In genomic region chr22:40855960-40856512, GRCh38 we compare ENCODE assay signal across 8 cellular contexts. TPM values are rescaled to one million over a fixed set of nuclear protein-coding genes. Genes with fewer than 3 reads are reported as not detected.
DNase-seq lines count a peak whose midpoint lies in the region; ATAC-seq and TF ChIP-seq lines count a peak whose summit lies in the region.

No MANE protein-coding gene starts in this region.

- ATAC-seq in GM18873 (IDR thresholded peaks at IDR 0.05; ENCODE audit: low FRiP score, unreplicated experiment) (peak; percentile 7), HG03135 (IDR thresholded peaks at IDR 0.05; ENCODE audit: unreplicated experiment) (peak; percentile 20)
- ATAC-seq in stimulated activated naive B cell treated with anti-CD40 and anti-IgM and Interleukin-4, amounts not matched to agents 10 μg/mL and 1 μg/mL and 100 μg/mL, for 72 hours (replicated peaks), result peak; percentile 22 to 29

- CTCF ChIA-PET in CD4-positive, alpha-beta memory T cell (lab: Charles Lee; ENCODE audit: partially characterized antibody), result interaction anchor here (1.0 to 1.6 kb wide), 3 partner anchors 67 to 173 kb away, joined by 3 to 4 read pairs (median 3); no protein-coding TSS in a partner anchor

- no peaks in the 10 kb centered on the region for H3K27me3 ChIP-seq in CD4-positive, alpha-beta memory T cell (ENCODE audit: insufficient read depth, low read length)

- TF ChIP-seq CTCF in choroid plexus epithelial cell (conservative IDR thresholded peaks at IDR 0.05; ENCODE audit: low read depth, low read length), result no peak

- H3K4me1 ChIP-seq in CD4-positive, alpha-beta memory T cell (ENCODE audit: insufficient read depth, low read length), result peaks cover 58% of the 10 kb centered on the region

- DNase-seq in CD4-positive, alpha-beta memory T cell, result peak in 3 of 5 donors; percentile 32 to 47 (median 37)
- DNase-seq in SHP77 treated with DMSO at 0.1 percent for 48 hours (lab: John Stamatoyannopoulos, UW) (peak; percentile 2), choroid plexus epithelial cell (ENCODE audit: low read depth) (peak; percentile 51), kidney tubule cell (ENCODE audit: low spot score) (peak; percentile 33), cerebellar nuclear complex (lab: John Stamatoyannopoulos, UW) (no peak)
- no peak for DNase-seq in stimulated activated naive B cell treated with anti-CD40 and anti-IgM and Interleukin-4, amounts not matched to agents 10 μg/mL and 1 μg/mL and 100 μg/mL, for 72 hours

- H3K27me3 Mint-ChIP-seq in CD4-positive, alpha-beta memory T cell, result peaks cover 0 to 2% of the 10 kb centered on the region in 2 donors
- no peaks in the 10 kb centered on the region for H3K27me3 Mint-ChIP-seq in stimulated activated naive B cell treated with anti-CD40 and anti-IgM and Interleukin-4, amounts not matched to agents 10 μg/mL and 1 μg/mL and 100 μg/mL, for 72 hours

- intact Hi-C loops in CD4-positive, alpha-beta memory T cell (cut with micrococcal nuclease), result loop anchor here (1.0 to 5.0 kb wide), 7 partner anchors 15 to 236 kb away; partner anchors contain the start of genes EP300, MRTFA, RBX1 and SLC25A17

- H3K9me3 ChIP-seq in CD4-positive, alpha-beta memory T cell (ENCODE audit: control insufficient read depth in 1 of 2, low read length in 2 of 2), result no peaks in the 10 kb centered on the region

- peak overlapping the region; percentile 99 for H3K27ac ChIP-seq in CD4-positive, alpha-beta memory T cell (ENCODE audit: low read depth, low read length)

- H3K36me3 ChIP-seq in CD4-positive, alpha-beta memory T cell (ENCODE audit: insufficient read depth, low read length), result peaks cover 3% of the 10 kb centered on the region

- H3K4me3 Mint-ChIP-seq in CD4-positive, alpha-beta memory T cell, result peak overlapping the region; percentile 96 to 99 (median 98)
- peak overlapping the region; percentile 93 to 99 for H3K4me3 Mint-ChIP-seq in stimulated activated naive B cell treated with anti-CD40 and anti-IgM and Interleukin-4, amounts not matched to agents 10 μg/mL and 1 μg/mL and 100 μg/mL, for 72 hours

- H3K4me3 ChIP-seq in CD4-positive, alpha-beta memory T cell (ENCODE audit: low read length in 2 of 2), result peak overlapping the region; percentile 66 to 100
- H3K4me3 ChIP-seq in choroid plexus epithelial cell (ENCODE audit: low read depth, low read length), result peak overlapping the region; percentile 98

- H3K36me3 Mint-ChIP-seq in CD4-positive, alpha-beta memory T cell, result peaks cover 4 to 36% of the 10 kb centered on the region in 2 donors
- H3K36me3 Mint-ChIP-seq in stimulated activated naive B cell treated with anti-CD40 and anti-IgM and Interleukin-4, amounts not matched to agents 10 μg/mL and 1 μg/mL and 100 μg/mL, for 72 hours, result peaks cover 5 to 18% of the 10 kb centered on the region in 2 donors

- peaks cover 0 to 7% (median 0%) of the 10 kb centered on the region in 8 donors for H3K9me3 Mint-ChIP-seq in CD4-positive, alpha-beta memory T cell
- no peaks in the 10 kb centered on the region for H3K9me3 Mint-ChIP-seq in stimulated activated naive B cell treated with anti-CD40 and anti-IgM and Interleukin-4, amounts not matched to agents 10 μg/mL and 1 μg/mL and 100 μg/mL, for 72 hours

- H3K4me1 Mint-ChIP-seq in CD4-positive, alpha-beta memory T cell, result peaks cover 27 to 69% (median 49%) of the 10 kb centered on the region in 4 donors
- H3K4me1 Mint-ChIP-seq in stimulated activated naive B cell treated with anti-CD40 and anti-IgM and Interleukin-4, amounts not matched to agents 10 μg/mL and 1 μg/mL and 100 μg/mL, for 72 hours, result peaks cover 16 to 48% of the 10 kb centered on the region in 2 donors

- POLR2A ChIA-PET in CD4-positive, alpha-beta memory T cell (lab: Charles Lee; ENCODE audit: partially characterized antibody), result interaction anchor here (0.6 to 4.3 kb wide), 20 partner anchors 10 to 1774 kb away, joined by 3 to 28 read pairs (median 6); partner anchors contain the start of genes ACO2, ATF4, CBX7 and EP300

- peak overlapping the region; percentile 98 to 100 (median 100) for H3K27ac Mint-ChIP-seq in CD4-positive, alpha-beta memory T cell
- peak overlapping the region; percentile 100 for H3K27ac Mint-ChIP-seq in stimulated activated naive B cell treated with anti-CD40 and anti-IgM and Interleukin-4, amounts not matched to agents 10 μg/mL and 1 μg/mL and 100 μg/mL, for 72 hours

RNA-seq across cellular contexts. Expression of gene ST13, which starts 0.4 kb away (rescaled TPM):
- total RNA-seq in CD4-positive, alpha-beta memory T cell, result 100 to 1,000 TPM; 161 to 168 TPM
- polyA plus RNA-seq in CD4-positive, alpha-beta memory T cell, result 100 to 1,000 TPM; 168 to 174 TPM

RNA-seq across cellular contexts. Expression of gene XPNPEP3, which starts 0.9 kb away (rescaled TPM):
- 10 to 100 TPM; 18.6 to 20.0 TPM for total RNA-seq in CD4-positive, alpha-beta memory T cell
- polyA plus RNA-seq in CD4-positive, alpha-beta memory T cell, result 1 to 10 TPM; 3.7 to 9.0 TPM

RNA-seq across cellular contexts. Expression of gene DNAJB7, which starts 5.9 kb away (rescaled TPM):
- total RNA-seq in CD4-positive, alpha-beta memory T cell, result not detected
- polyA plus RNA-seq in CD4-positive, alpha-beta memory T cell, result not detected

RNA-seq across cellular contexts. Expression of gene SLC25A17, which starts 36.9 kb away (rescaled TPM):
- total RNA-seq in CD4-positive, alpha-beta memory T cell, result 10 to 100 TPM; 15.4 to 15.6 TPM
- polyA plus RNA-seq in CD4-positive, alpha-beta memory T cell, result 10 to 100 TPM; 17.4 to 19.5 TPM

Comparison
In these comparisons a context has a peak if more than half of its experiments do, and no peak if none do; other contexts are left out.
1. DNase-seq: peak in CD4-positive, alpha-beta memory T cell (3 of 5), SHP77 treated with DMSO at 0.1 percent for 48 hours (single experiment), choroid plexus epithelial cell (single experiment) and kidney tubule cell (single experiment); none in stimulated activated naive B cell treated with anti-CD40 and anti-IgM and Interleukin-4, amounts not matched to agents 10 μg/mL and 1 μg/mL and 100 μg/mL, for 72 hours (single experiment) and cerebellar nuclear complex (0 of 2).
2. Peak in every context shown above with its lines, with median percentiles within 50 percentile points of each other: ATAC-seq.